9 cellular contexts compared by ENCODE assay signal in genomic region chr1:152440635-152441471, GRCh38. TPM values are rescaled to one million over a fixed set of nuclear protein-coding genes. Genes with fewer than 3 reads are reported as not detected.
A peak's percentile ranks its signal among the peaks of the same experiment; 100 is the strongest.
DNase-seq lines count a peak whose midpoint lies in the region; ATAC-seq and TF ChIP-seq lines count a peak whose summit lies in the region.
"Had no signal": no experiment of that assay in that cellular context is flagged by ENCODE, and none has a peak within 500 bp of the region (broad histone marks: within the 10 kb centered on the region; RNA-seq: fewer than 3 reads in every experiment).

No MANE protein-coding gene starts in this region.

- no peaks in the 10 kb centered on the region for H3K36me3 Mint-ChIP-seq in activated CD8-positive, alpha-beta memory T cell treated with anti-CD3 and anti-CD28 coated beads, Interleukin-2, amount 10 ng/mL, durations not matched to agents 7 days and 5 days
- peaks cover 10% of the 10 kb centered on the region for H3K36me3 Mint-ChIP-seq in neural crest cell (ENCODE audit: low read depth)

- no peaks in the 10 kb centered on the region for H3K9me3 ChIP-seq in stomach

- H3K36me3 ChIP-seq in stomach = no peaks in the 10 kb centered on the region

- H3K4me1 ChIP-seq in stomach = peaks cover 0 to 14% (median 6%) of the 10 kb centered on the region in 4 donors

- no peaks in the 10 kb centered on the region for H3K4me1 Mint-ChIP-seq in activated CD8-positive, alpha-beta memory T cell treated with anti-CD3 and anti-CD28 coated beads, Interleukin-2, amount 10 ng/mL, durations not matched to agents 7 days and 5 days
- H3K4me1 Mint-ChIP-seq in neural crest cell = no peaks in the 10 kb centered on the region

- H3K27me3 ChIP-seq in stomach = no peaks in the 10 kb centered on the region

- H3K27me3 Mint-ChIP-seq in activated CD8-positive, alpha-beta memory T cell treated with anti-CD3 and anti-CD28 coated beads, Interleukin-2, amount 10 ng/mL, durations not matched to agents 7 days and 5 days = peaks cover 15% of the 10 kb centered on the region
- H3K27me3 Mint-ChIP-seq in neural crest cell (ENCODE audit: low read depth) = no peaks in the 10 kb centered on the region

- TF ChIP-seq POLR2A in erythroblast (IDR thresholded peaks at IDR 0.05; ENCODE audit: low read length) (no peak), stomach (IDR thresholded peaks at IDR 0.05) (no peak)

- WGBS in stomach, 5 donors = 25 to 41% (median 31%) methylated on average over 15 to 17 of the region's 17 CpGs

- no peak for TF ChIP-seq EP300 in stomach (IDR thresholded peaks at IDR 0.05)

- H3K9me3 Mint-ChIP-seq in activated CD8-positive, alpha-beta memory T cell treated with anti-CD3 and anti-CD28 coated beads, Interleukin-2, amount 10 ng/mL, durations not matched to agents 7 days and 5 days (ENCODE audit: low read depth) = no peaks in the 10 kb centered on the region
- peaks cover 36% of the 10 kb centered on the region for H3K9me3 Mint-ChIP-seq in neural crest cell
- H3K9me3 Mint-ChIP-seq: T-helper 1 cell treated with Interleukin-12 subunit alpha and Interleukin-12 subunit beta and Interleukin-4 antibody, amounts not matched to agents 30 μg/mL and 1 μg/mL, for 36 hours had no signal

- no peak overlapping the region for H3K27ac Mint-ChIP-seq in activated CD8-positive, alpha-beta memory T cell treated with anti-CD3 and anti-CD28 coated beads, Interleukin-2, amount 10 ng/mL, durations not matched to agents 7 days and 5 days
- no peak overlapping the region for H3K27ac Mint-ChIP-seq in neural crest cell (ENCODE audit: unreplicated experiment)
- H3K27ac Mint-ChIP-seq: T-helper 1 cell treated with Interleukin-12 subunit alpha and Interleukin-12 subunit beta and Interleukin-4 antibody, amounts not matched to agents 30 μg/mL and 1 μg/mL, for 36 hours had no signal

- TF ChIP-seq CTCF in neural crest cell (conservative IDR thresholded peaks at IDR 0.05) (peak; percentile 41), stomach (IDR thresholded peaks at IDR 0.05) (peak in 5 of 7 experiments; percentile 67 to 83 (median 71))

- intact Hi-C loops in stomach (cut with DNase I; ENCODE audit: low total_unique reads) = loop anchor here (10.0 kb wide), 1 partner anchor 376 kb away; no protein-coding TSS in a partner anchor

- CTCF ChIA-PET in activated CD8-positive, alpha-beta memory T cell treated with anti-CD3 and anti-CD28 coated beads, Interleukin-2, amount 10 ng/mL, durations not matched to agents 7 days and 5 days (lab: Charles Lee) = interaction anchor here (0.6 to 4.6 kb wide), 17 partner anchors 8 to 388 kb away, joined by 3 to 53 read pairs (median 5); partner anchors contain the start of gene FLG2

- peak; percentile 81 for ATAC-seq in GM19372 (IDR thresholded peaks at IDR 0.05; ENCODE audit: low read depth, unreplicated experiment)
- ATAC-seq in HG03460 (IDR thresholded peaks at IDR 0.05; ENCODE audit: unreplicated experiment) = peak; percentile 95
- ATAC-seq in activated CD8-positive, alpha-beta memory T cell treated with anti-CD3 and anti-CD28 coated beads, Interleukin-2, amount 10 ng/mL, durations not matched to agents 7 days and 5 days = peak; percentile 97

- DNase-seq in CMK (ENCODE audit: low read depth) (peak; percentile 32), NOMO-1 treated with dmso at 0.1 percent for 144 hours (lab: John Stamatoyannopoulos, UW; ENCODE audit: unreplicated experiment) (peak; percentile 27), erythroblast (lab: John Stamatoyannopoulos, UW) (peak; percentile 53 to 67), neural crest cell (ENCODE audit: low read depth, low spot score) (no peak), stomach (peak; percentile 73)
- DNase-seq in activated CD8-positive, alpha-beta memory T cell treated with anti-CD3 and anti-CD28 coated beads, Interleukin-2, amount 10 ng/mL, durations not matched to agents 7 days and 5 days = peak; percentile 79

- no peak overlapping the region for H3K4me3 Mint-ChIP-seq in activated CD8-positive, alpha-beta memory T cell treated with anti-CD3 and anti-CD28 coated beads, Interleukin-2, amount 10 ng/mL, durations not matched to agents 7 days and 5 days
- no peak overlapping the region for H3K4me3 Mint-ChIP-seq in neural crest cell
- H3K4me3 Mint-ChIP-seq: T-helper 1 cell treated with Interleukin-12 subunit alpha and Interleukin-12 subunit beta and Interleukin-4 antibody, amounts not matched to agents 30 μg/mL and 1 μg/mL, for 36 hours had no signal

- no peak overlapping the region for H3K4me3 ChIP-seq in stomach

- H3K27ac ChIP-seq in stomach = no peak overlapping the region

RNA-seq across cellular contexts. Expression of gene CRNN, which starts 26.8 kb away (rescaled TPM):
- total RNA-seq in activated CD8-positive, alpha-beta memory T cell treated with anti-CD3 and anti-CD28 coated beads, Interleukin-2, amount 10 ng/mL, durations not matched to agents 7 days and 5 days = not detected
- total RNA-seq in neural crest cell = not detected in 2 replicates
- under 1 TPM in 1 of 5 donors, not detected in 4; 0.89 TPM for total RNA-seq in stomach
- polyA plus RNA-seq in stomach = 100 to 1,000 TPM in 1 of 3 donors, 1 to 10 TPM in 1, not detected in 1; 3.1 to 209 TPM
